1 cellular context compared by ENCODE assay signal in the genomic region with DNA sequence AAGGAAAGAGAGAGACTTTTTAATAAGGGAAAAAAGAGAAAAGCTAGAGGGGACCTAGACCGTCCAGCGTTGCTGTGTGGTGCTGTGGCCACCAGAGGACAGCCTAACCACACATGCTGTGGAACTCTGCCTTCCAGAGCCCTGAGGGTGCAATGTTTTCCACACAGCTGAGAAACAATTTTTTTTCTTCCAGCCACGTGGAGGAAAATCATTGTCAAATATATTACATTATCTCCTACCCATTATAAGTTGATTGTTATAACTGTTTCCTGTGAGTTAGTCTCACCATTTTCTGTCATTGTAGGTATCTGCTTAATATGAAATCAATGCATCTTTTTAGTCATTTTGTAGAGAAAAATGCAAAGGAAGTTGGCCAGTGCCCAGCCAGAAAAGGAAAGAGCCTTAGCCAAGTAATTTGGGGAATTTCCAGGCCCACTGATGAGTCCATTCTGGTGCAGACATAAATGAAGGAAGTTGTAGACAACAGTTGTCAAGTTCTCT.
TF ChIP-seq lines count a peak whose summit lies in the region.

No MANE protein-coding gene starts in this region.

TF ChIP-seq in HepG2, 621 proteins besides CTCF, POLR2A, EP300 and RAD21 (continued from another document):
- TF ChIP-seq, protein P1, sequence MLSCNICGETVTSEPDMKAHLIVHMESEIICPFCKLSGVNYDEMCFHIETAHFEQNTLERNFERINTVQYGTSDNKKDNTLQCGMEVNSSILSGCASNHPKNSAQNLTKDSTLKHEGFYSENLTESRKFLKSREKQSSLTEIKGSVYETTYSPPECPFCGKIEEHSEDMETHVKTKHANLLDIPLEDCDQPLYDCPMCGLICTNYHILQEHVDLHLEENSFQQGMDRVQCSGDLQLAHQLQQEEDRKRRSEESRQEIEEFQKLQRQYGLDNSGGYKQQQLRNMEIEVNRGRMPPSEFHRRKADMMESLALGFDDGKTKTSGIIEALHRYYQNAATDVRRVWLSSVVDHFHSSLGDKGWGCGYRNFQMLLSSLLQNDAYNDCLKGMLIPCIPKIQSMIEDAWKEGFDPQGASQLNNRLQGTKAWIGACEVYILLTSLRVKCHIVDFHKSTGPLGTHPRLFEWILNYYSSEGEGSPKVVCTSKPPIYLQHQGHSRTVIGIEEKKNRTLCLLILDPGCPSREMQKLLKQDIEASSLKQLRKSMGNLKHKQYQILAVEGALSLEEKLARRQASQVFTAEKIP (CRISPR knock-in tag; IDR thresholded peaks at IDR 0.05; ENCODE audit: borderline replicate concordance): no peak
- TF ChIP-seq AHR (CRISPR knock-in tag; IDR thresholded peaks at IDR 0.05) (no peak), FOXK2 (IDR thresholded peaks at IDR 0.05) (no peak), SP140L (CRISPR knock-in tag; IDR thresholded peaks at IDR 0.05; ENCODE audit: borderline replicate concordance) (no peak), SMAD1 (CRISPR knock-in tag; IDR thresholded peaks at IDR 0.05; ENCODE audit: borderline replicate concordance, low read depth) (no peak), ZBTB3 (CRISPR knock-in tag; IDR thresholded peaks at IDR 0.05; ENCODE audit: borderline replicate concordance, low read depth) (no peak), SOX6 (IDR thresholded peaks at IDR 0.05) (no peak), SOX6 (CRISPR knock-in tag; IDR thresholded peaks at IDR 0.05) (peak; percentile 27; the same call in 1 of the 2 replicates), ZNF777 (CRISPR knock-in tag; IDR thresholded peaks at IDR 0.05) (no peak), ZFP36L1 (CRISPR knock-in tag; IDR thresholded peaks at IDR 0.05) (no peak), NFRKB (IDR thresholded peaks at IDR 0.05) (no peak), ZNF430 (CRISPR knock-in tag; IDR thresholded peaks at IDR 0.05) (0 out of 2 replicates have a peak, but pooled peaks have one; percentile 23), GATAD2A (CRISPR knock-in tag; IDR thresholded peaks at IDR 0.05) (no peak), GABPA (IDR thresholded peaks at IDR 0.05; ENCODE audit: low read depth, low read length) (no peak), GABPA (CRISPR knock-in tag; IDR thresholded peaks at IDR 0.05; ENCODE audit: low read depth) (no peak), MATR3 (CRISPR knock-in tag; IDR thresholded peaks at IDR 0.05) (no peak), ZNF737 (CRISPR knock-in tag; IDR thresholded peaks at IDR 0.05; ENCODE audit: borderline replicate concordance) (no peak)
- TF ChIP-seq, protein P2, sequence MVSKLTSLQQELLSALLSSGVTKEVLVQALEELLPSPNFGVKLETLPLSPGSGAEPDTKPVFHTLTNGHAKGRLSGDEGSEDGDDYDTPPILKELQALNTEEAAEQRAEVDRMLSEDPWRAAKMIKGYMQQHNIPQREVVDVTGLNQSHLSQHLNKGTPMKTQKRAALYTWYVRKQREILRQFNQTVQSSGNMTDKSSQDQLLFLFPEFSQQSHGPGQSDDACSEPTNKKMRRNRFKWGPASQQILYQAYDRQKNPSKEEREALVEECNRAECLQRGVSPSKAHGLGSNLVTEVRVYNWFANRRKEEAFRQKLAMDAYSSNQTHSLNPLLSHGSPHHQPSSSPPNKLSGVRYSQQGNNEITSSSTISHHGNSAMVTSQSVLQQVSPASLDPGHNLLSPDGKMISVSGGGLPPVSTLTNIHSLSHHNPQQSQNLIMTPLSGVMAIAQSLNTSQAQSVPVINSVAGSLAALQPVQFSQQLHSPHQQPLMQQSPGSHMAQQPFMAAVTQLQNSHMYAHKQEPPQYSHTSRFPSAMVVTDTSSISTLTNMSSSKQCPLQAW (CRISPR knock-in tag; IDR thresholded peaks at IDR 0.05): no peak
- TF ChIP-seq, protein P3, sequence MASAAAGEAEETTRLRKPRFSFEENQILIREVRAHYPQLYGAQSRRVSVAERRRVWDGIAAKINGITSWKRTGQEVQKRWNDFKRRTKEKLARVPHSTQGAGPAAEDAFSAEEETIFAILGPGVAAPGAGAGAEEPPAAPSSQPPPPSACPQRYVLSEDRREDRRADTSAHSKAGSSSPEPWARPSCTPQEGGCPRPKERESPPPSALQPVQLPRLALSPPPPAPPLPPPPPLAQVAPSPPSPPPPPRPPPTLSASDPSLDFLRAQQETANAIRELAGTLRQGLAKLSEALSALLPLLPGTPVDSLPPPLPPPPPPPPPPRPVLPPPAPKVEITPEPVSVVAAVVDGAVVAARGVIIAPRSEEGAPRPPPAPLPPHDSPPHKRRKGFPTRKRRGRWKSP (CRISPR knock-in tag; IDR thresholded peaks at IDR 0.05): no peak
- TF ChIP-seq, protein P4, sequence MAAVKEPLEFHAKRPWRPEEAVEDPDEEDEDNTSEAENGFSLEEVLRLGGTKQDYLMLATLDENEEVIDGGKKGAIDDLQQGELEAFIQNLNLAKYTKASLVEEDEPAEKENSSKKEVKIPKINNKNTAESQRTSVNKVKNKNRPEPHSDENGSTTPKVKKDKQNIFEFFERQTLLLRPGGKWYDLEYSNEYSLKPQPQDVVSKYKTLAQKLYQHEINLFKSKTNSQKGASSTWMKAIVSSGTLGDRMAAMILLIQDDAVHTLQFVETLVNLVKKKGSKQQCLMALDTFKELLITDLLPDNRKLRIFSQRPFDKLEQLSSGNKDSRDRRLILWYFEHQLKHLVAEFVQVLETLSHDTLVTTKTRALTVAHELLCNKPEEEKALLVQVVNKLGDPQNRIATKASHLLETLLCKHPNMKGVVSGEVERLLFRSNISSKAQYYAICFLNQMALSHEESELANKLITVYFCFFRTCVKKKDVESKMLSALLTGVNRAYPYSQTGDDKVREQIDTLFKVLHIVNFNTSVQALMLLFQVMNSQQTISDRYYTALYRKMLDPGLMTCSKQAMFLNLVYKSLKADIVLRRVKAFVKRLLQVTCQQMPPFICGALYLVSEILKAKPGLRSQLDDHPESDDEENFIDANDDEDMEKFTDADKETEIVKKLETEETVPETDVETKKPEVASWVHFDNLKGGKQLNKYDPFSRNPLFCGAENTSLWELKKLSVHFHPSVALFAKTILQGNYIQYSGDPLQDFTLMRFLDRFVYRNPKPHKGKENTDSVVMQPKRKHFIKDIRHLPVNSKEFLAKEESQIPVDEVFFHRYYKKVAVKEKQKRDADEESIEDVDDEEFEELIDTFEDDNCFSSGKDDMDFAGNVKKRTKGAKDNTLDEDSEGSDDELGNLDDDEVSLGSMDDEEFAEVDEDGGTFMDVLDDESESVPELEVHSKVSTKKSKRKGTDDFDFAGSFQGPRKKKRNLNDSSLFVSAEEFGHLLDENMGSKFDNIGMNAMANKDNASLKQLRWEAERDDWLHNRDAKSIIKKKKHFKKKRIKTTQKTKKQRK (IDR thresholded peaks at IDR 0.05; ENCODE audit: low read length): no peak
- TF ChIP-seq, protein P5, sequence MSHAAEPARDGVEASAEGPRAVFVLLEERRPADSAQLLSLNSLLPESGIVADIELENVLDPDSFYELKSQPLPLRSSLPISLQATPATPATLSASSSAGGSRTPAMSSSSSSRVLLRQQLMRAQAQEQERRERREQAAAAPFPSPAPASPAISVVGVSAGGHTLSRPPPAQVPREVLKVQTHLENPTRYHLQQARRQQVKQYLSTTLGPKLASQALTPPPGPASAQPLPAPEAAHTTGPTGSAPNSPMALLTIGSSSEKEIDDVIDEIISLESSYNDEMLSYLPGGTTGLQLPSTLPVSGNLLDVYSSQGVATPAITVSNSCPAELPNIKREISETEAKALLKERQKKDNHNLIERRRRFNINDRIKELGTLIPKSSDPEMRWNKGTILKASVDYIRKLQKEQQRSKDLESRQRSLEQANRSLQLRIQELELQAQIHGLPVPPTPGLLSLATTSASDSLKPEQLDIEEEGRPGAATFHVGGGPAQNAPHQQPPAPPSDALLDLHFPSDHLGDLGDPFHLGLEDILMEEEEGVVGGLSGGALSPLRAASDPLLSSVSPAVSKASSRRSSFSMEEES (CRISPR knock-in tag; IDR thresholded peaks at IDR 0.05): no peak
- TF ChIP-seq, protein P6, sequence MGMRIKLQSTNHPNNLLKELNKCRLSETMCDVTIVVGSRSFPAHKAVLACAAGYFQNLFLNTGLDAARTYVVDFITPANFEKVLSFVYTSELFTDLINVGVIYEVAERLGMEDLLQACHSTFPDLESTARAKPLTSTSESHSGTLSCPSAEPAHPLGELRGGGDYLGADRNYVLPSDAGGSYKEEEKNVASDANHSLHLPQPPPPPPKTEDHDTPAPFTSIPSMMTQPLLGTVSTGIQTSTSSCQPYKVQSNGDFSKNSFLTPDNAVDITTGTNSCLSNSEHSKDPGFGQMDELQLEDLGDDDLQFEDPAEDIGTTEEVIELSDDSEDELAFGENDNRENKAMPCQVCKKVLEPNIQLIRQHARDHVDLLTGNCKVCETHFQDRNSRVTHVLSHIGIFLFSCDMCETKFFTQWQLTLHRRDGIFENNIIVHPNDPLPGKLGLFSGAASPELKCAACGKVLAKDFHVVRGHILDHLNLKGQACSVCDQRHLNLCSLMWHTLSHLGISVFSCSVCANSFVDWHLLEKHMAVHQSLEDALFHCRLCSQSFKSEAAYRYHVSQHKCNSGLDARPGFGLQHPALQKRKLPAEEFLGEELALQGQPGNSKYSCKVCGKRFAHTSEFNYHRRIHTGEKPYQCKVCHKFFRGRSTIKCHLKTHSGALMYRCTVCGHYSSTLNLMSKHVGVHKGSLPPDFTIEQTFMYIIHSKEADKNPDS (CRISPR knock-in tag; IDR thresholded peaks at IDR 0.05): no peak
TF ChIP-seq in HepG2: peak in this region for 48.
